In the genomic region with DNA sequence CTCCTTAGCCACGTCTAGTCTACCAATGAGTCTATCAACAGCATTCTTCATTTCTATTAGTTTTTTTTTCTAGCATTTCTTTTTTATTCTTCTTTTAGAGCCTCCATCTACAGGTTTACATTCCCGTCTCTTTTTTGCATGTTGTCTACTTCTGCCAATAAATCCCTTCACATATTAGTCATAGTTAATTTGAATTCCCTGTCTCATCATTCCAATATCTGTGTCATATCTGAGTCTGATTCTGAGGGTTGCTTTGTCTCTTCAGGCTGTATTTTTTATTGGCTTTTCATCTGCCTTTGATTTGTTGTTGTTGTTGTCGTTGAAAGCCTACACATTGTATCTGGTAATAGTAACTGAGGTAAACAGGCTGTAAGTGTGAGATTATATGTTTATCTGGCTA, we compare ENCODE assay signal across 14 cellular contexts.
DNase-seq lines count a peak whose midpoint lies in the region; ATAC-seq and TF ChIP-seq lines count a peak whose summit lies in the region.
"Had no signal": no experiment of that assay in that cellular context is flagged by ENCODE, and none has a peak within 500 bp of the region (broad histone marks: within the 10 kb centered on the region; RNA-seq: fewer than 3 reads in every experiment).

No MANE protein-coding gene starts in this region.

- H3K36me3 Mint-ChIP-seq in endothelial cell (ENCODE audit: low read depth, unreplicated experiment) (no peaks in the 10 kb centered on the region), neural crest cell (ENCODE audit: low read depth) (peaks cover 2% of the 10 kb centered on the region)
- H3K36me3 Mint-ChIP-seq: CD8-positive, alpha-beta T cell; IgD-negative memory B cell had no signal

- no peak for ATAC-seq in HG03565 (IDR thresholded peaks at IDR 0.05; ENCODE audit: unreplicated experiment)
- ATAC-seq: CD8-positive, alpha-beta T cell had no signal

- H3K27me3 Mint-ChIP-seq in endothelial cell (ENCODE audit: unreplicated experiment) = no peaks in the 10 kb centered on the region
- H3K27me3 Mint-ChIP-seq in neural crest cell (ENCODE audit: low read depth) = no peaks in the 10 kb centered on the region
- H3K27me3 Mint-ChIP-seq: IgD-negative memory B cell had no signal

- TF ChIP-seq CTCF in endothelial cell (IDR thresholded peaks at IDR 0.05; ENCODE audit: unreplicated experiment) = no peak
- TF ChIP-seq CTCF in neural crest cell (conservative IDR thresholded peaks at IDR 0.05) = no peak

- H3K4me3 Mint-ChIP-seq in endothelial cell (ENCODE audit: unreplicated experiment) (no peak overlapping the region), neural crest cell (no peak overlapping the region)
- H3K4me3 Mint-ChIP-seq: CD8-positive, alpha-beta T cell; IgD-negative memory B cell had no signal

- H3K4me1 Mint-ChIP-seq in endothelial cell (ENCODE audit: unreplicated experiment) (peaks cover 7% of the 10 kb centered on the region), neural crest cell (no peaks in the 10 kb centered on the region)
- H3K4me1 Mint-ChIP-seq: IgD-negative memory B cell had no signal

- H3K9me3 Mint-ChIP-seq in endothelial cell (ENCODE audit: unreplicated experiment) (no peaks in the 10 kb centered on the region), neural crest cell (peaks cover 8% of the 10 kb centered on the region)

- H3K27ac Mint-ChIP-seq in endothelial cell (ENCODE audit: unreplicated experiment) = peak overlapping the region; percentile 34
- peak overlapping the region; percentile 39 for H3K27ac Mint-ChIP-seq in neural crest cell (ENCODE audit: unreplicated experiment)
- H3K27ac Mint-ChIP-seq: CD8-positive, alpha-beta T cell; IgD-negative memory B cell had no signal

- DNase-seq in ELR (ENCODE audit: low read depth) (peak; percentile 73), M059J (ENCODE audit: low read depth) (peak; percentile 47), endothelial cell (ENCODE audit: low spot score) (no peak), neural crest cell (ENCODE audit: low read depth, low spot score) (no peak), NCI-H1105 (lab: John Stamatoyannopoulos, UW) (no peak), putamen (ENCODE audit: low spot score) (no peak), inferior parietal cortex (ENCODE audit: extremely low spot score) (no peak)
- DNase-seq: CD8-positive, alpha-beta T cell; NCI-H1048; NCI-H146; NCI-H2107; NCI-H2227 treated with DMSO at 0.1 percent for 48 hours had no signal

Comparison
In these comparisons a context has a peak if more than half of its experiments do, and no peak if none do; other contexts are left out.
1. DNase-seq: peak in ELR (single experiment) and M059J (single experiment); none in endothelial cell (single experiment), neural crest cell (single experiment), NCI-H1105 (single experiment), putamen (single experiment) and inferior parietal cortex (single experiment).